ENCODE assay signal across 23 cellular contexts in genomic region chr2:90221300-90221651, GRCh38.
"Had no signal": no experiment of that assay in that cellular context is flagged by ENCODE, and none has a peak within 500 bp of the region (broad histone marks: within the 10 kb centered on the region; RNA-seq: fewer than 3 reads in every experiment).

No MANE protein-coding gene starts in this region.

- H3K4me2 ChIP-seq: KMS-11 had no signal

- H3K9me3 ChIP-seq: breast epithelium, MG63 had no signal

- H3K27me3 ChIP-seq: breast epithelium, MG63 had no signal

- H3K4me1 Mint-ChIP-seq: activated CD4-positive, alpha-beta T cell treated with anti-CD3 and anti-CD28 coated beads, Interleukin-2, amount 10 ng/mL, durations not matched to agents 24 days and 14 days; activated CD8-positive, alpha-beta memory T cell treated with anti-CD3 and anti-CD28 coated beads, Interleukin-2, amount 10 ng/mL, durations not matched to agents 7 days and 5 days; activated naive CD4-positive, alpha-beta T cell treated with anti-CD3 and anti-CD28 coated beads, Interleukin-2, amount 50 U/mL, for 24 hours had no signal

- H3K27me3 Mint-ChIP-seq: activated CD4-positive, alpha-beta T cell treated with anti-CD3 and anti-CD28 coated beads, Interleukin-2, amount 10 ng/mL, durations not matched to agents 24 days and 14 days; activated CD8-positive, alpha-beta memory T cell treated with anti-CD3 and anti-CD28 coated beads, Interleukin-2, amount 10 ng/mL, durations not matched to agents 7 days and 5 days; activated naive CD4-positive, alpha-beta T cell treated with anti-CD3 and anti-CD28 coated beads, Interleukin-2, amount 50 U/mL, for 24 hours; activated T-cell treated with anti-CD3 and anti-CD28 coated beads, Interleukin-2, amount 50 U/mL, for 24 hours had no signal

- H3K36me3 ChIP-seq: breast epithelium, MG63 had no signal

- H3K27ac ChIP-seq: breast epithelium, KMS-11, SK-N-MC had no signal

- ATAC-seq: activated CD8-positive, alpha-beta memory T cell treated with anti-CD3 and anti-CD28 coated beads, Interleukin-2, amount 10 ng/mL, durations not matched to agents 7 days and 5 days; Right ventricle myocardium inferior had no signal

- H3K4me3 Mint-ChIP-seq: activated CD4-positive, alpha-beta T cell treated with anti-CD3 and anti-CD28 coated beads, Interleukin-2, amount 10 ng/mL, durations not matched to agents 24 days and 14 days; activated CD8-positive, alpha-beta memory T cell treated with anti-CD3 and anti-CD28 coated beads, Interleukin-2, amount 10 ng/mL, durations not matched to agents 7 days and 5 days; activated naive CD4-positive, alpha-beta T cell treated with anti-CD3 and anti-CD28 coated beads, Interleukin-2, amount 50 U/mL, for 24 hours; activated T-cell treated with anti-CD3 and anti-CD28 coated beads, Interleukin-2, amount 50 U/mL, for 24 hours; activated T-helper 1 cell treated with anti-CD3 and anti-CD28 coated beads, Interleukin-12 subunit alpha, Interleukin-12 subunit beta, Interleukin-2, Interleukin-4 antibody, amounts not matched to agents 30 ng/mL and 10 ng/mL and 1 ng/mL, durations not matched to agents 14 hours and 24 hours and 36 hours had no signal

- H3K9ac ChIP-seq: KMS-11 had no signal

- H3K9me3 Mint-ChIP-seq: activated CD4-positive, alpha-beta T cell treated with anti-CD3 and anti-CD28 coated beads, Interleukin-2, amount 10 ng/mL, durations not matched to agents 24 days and 14 days; activated naive CD4-positive, alpha-beta T cell treated with anti-CD3 and anti-CD28 coated beads, Interleukin-2, amount 50 U/mL, for 24 hours; activated T-helper 1 cell treated with anti-CD3 and anti-CD28 coated beads, Interleukin-12 subunit alpha, Interleukin-12 subunit beta, Interleukin-2, Interleukin-4 antibody, amounts not matched to agents 30 ng/mL and 10 ng/mL and 1 ng/mL, durations not matched to agents 14 hours and 24 hours and 36 hours had no signal

- H3K27ac Mint-ChIP-seq: activated CD4-positive, alpha-beta T cell treated with anti-CD3 and anti-CD28 coated beads, Interleukin-2, amount 10 ng/mL, durations not matched to agents 24 days and 14 days; activated CD8-positive, alpha-beta memory T cell treated with anti-CD3 and anti-CD28 coated beads, Interleukin-2, amount 10 ng/mL, durations not matched to agents 7 days and 5 days; activated naive CD4-positive, alpha-beta T cell treated with anti-CD3 and anti-CD28 coated beads, Interleukin-2, amount 50 U/mL, for 24 hours; activated T-cell treated with anti-CD3 and anti-CD28 coated beads, Interleukin-2, amount 50 U/mL, for 24 hours; activated T-helper 1 cell treated with anti-CD3 and anti-CD28 coated beads, Interleukin-12 subunit alpha, Interleukin-12 subunit beta, Interleukin-2, Interleukin-4 antibody, amounts not matched to agents 30 ng/mL and 10 ng/mL and 1 ng/mL, durations not matched to agents 14 hours and 24 hours and 36 hours had no signal

- H3K4me3 ChIP-seq: breast epithelium, MG63, SK-N-MC had no signal

- H3K4me1 ChIP-seq: breast epithelium had no signal

- DNase-seq: activated CD4-positive, alpha-beta T cell treated with anti-CD3 and anti-CD28 coated beads, Interleukin-2, amount 10 ng/mL, durations not matched to agents 24 days and 14 days; activated CD4-positive, alpha-beta T cell treated with anti-CD3 and anti-CD28 coated beads, Interleukin-2, amount 50 U/mL, for 48 hours; activated CD4-positive, CD25-positive, alpha-beta regulatory T cell treated with anti-CD3 and anti-CD28 coated beads, Interleukin-2, amount 50 U/mL, for 72 hours; activated CD8-positive, alpha-beta memory T cell treated with anti-CD3 and anti-CD28 coated beads, Interleukin-2, amount 10 ng/mL, durations not matched to agents 7 days and 5 days; activated effector memory CD4-positive, alpha-beta T cell treated with Interleukin-2 at 50 U/mL for 16 hours; activated naive CD4-positive, alpha-beta T cell; activated T-cell treated with anti-CD3 and anti-CD28 coated beads, Interleukin-2, amount 50 U/mL, for 24 hours; aorta; caudate nucleus; MG63; MV-4-11; NCI-H1105; NCI-H1436; NCI-H1694 treated with DMSO at 0.1 percent for 48 hours; NCI-H2029 treated with DMSO at 0.1 percent for 48 hours; NCI-H510A treated with DMSO at 0.1 percent for 48 hours; T-helper 1 cell had no signal

- H3K36me3 Mint-ChIP-seq: activated CD8-positive, alpha-beta memory T cell treated with anti-CD3 and anti-CD28 coated beads, Interleukin-2, amount 10 ng/mL, durations not matched to agents 7 days and 5 days; activated naive CD4-positive, alpha-beta T cell treated with anti-CD3 and anti-CD28 coated beads, Interleukin-2, amount 50 U/mL, for 24 hours had no signal
